ENCODE assay signal across 1 cellular context in the genomic region with DNA sequence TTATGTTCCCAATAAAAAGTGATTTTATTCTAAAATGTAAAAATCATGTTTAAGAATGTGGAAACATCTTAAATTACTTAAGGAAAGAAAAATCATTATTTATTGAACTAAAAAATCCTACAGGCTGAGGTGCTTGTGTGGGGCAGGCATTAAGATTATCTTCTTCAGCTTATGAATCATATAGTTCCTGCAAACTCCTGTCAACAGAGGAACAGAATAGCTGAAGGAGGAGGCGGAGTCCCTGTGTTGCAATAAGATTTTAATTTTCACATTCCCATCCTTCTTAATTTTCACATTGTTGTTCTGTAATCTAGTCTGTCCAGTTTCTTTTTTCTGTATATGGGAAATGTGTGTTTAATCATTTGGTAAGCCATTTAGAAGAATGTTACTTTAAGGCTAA.
TF ChIP-seq lines count a peak whose summit lies in the region.

No MANE protein-coding gene starts in this region.

TF ChIP-seq in WTC11, 78 proteins besides CTCF, POLR2A, EP300 and RAD21 (continued from another document):
- TF ChIP-seq, protein P1, sequence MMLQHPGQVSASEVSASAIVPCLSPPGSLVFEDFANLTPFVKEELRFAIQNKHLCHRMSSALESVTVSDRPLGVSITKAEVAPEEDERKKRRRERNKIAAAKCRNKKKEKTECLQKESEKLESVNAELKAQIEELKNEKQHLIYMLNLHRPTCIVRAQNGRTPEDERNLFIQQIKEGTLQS (CRISPR knock-in tag; conservative IDR thresholded peaks at IDR 0.05) = no peak
- TF ChIP-seq FOXP1 (CRISPR knock-in tag; IDR thresholded peaks at IDR 0.05; ENCODE audit: borderline replicate concordance) = no peak
- no peak for TF ChIP-seq RELA (CRISPR knock-in tag; IDR thresholded peaks at IDR 0.05; ENCODE audit: borderline replicate concordance)
- TF ChIP-seq FOXJ3 (CRISPR knock-in tag; IDR thresholded peaks at IDR 0.05; ENCODE audit: borderline replicate concordance) = no peak
- no peak for TF ChIP-seq EMX1 (CRISPR knock-in tag; IDR thresholded peaks at IDR 0.05)
- TF ChIP-seq, protein P2, sequence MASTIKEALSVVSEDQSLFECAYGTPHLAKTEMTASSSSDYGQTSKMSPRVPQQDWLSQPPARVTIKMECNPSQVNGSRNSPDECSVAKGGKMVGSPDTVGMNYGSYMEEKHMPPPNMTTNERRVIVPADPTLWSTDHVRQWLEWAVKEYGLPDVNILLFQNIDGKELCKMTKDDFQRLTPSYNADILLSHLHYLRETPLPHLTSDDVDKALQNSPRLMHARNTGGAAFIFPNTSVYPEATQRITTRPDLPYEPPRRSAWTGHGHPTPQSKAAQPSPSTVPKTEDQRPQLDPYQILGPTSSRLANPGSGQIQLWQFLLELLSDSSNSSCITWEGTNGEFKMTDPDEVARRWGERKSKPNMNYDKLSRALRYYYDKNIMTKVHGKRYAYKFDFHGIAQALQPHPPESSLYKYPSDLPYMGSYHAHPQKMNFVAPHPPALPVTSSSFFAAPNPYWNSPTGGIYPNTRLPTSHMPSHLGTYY (CRISPR knock-in tag; IDR thresholded peaks at IDR 0.05) = no peak
- TF ChIP-seq, protein P3, sequence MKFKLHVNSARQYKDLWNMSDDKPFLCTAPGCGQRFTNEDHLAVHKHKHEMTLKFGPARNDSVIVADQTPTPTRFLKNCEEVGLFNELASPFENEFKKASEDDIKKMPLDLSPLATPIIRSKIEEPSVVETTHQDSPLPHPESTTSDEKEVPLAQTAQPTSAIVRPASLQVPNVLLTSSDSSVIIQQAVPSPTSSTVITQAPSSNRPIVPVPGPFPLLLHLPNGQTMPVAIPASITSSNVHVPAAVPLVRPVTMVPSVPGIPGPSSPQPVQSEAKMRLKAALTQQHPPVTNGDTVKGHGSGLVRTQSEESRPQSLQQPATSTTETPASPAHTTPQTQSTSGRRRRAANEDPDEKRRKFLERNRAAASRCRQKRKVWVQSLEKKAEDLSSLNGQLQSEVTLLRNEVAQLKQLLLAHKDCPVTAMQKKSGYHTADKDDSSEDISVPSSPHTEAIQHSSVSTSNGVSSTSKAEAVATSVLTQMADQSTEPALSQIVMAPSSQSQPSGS (CRISPR knock-in tag; IDR thresholded peaks at IDR 0.05; ENCODE audit: borderline replicate concordance, low read depth) = no peak
- no peak for TF ChIP-seq ATF1 (CRISPR knock-in tag; IDR thresholded peaks at IDR 0.05)
